ENCODE assay signal across 8 cellular contexts in the genomic region with DNA sequence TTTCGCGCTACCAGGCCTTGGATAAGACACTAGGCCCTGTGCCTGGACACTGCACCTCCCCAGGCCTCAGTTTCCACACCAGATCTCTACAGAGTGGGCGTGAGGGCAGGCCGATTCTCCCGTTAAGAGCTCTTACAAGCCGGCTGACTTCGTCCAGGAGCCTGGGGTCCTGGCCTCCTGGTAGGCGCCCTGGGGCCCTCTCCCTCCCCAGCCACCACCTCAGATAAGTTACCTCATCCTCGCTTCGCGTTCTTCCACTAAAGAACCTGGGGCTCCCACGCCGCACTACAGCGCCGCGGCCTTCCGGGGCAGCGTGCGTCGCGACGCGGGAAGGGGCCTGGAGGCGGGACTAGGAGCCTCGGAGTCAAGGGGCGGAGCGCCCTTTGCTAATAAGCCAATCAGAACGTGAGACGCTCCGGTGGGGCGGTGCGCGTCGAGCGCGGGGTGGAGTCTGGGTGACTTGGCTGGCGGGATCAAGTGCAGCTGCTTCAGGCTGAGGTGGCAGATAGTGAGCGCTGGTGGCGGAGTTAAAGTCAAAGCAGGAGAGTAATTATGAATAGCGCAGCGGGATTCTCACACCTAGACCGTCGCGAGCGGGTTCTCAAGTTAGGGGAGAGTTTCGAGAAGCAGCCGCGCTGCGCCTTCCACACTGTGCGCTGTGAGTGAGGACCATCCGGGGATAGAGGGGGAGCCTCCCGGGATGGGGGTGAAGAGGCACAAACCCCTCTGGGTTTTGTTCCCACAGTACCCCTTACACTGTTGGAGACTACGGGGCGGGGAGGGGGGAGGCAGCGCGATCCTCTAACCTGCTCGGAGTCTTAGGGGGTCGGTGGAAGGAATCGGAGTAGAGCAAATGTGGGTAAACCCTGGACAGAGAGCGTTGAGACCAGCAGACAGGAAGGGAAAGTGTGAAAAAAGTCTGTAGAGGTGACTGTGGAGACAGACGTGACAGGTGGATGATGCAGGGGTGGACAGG. TPM values are rescaled to one million over a fixed set of nuclear protein-coding genes. Genes with fewer than 3 reads are reported as not detected.
DNase-seq lines count a peak whose midpoint lies in the region; ATAC-seq, FAIRE-seq and TF ChIP-seq lines count a peak whose summit lies in the region.

A gene (plus strand): TSS at position 476 of the 976 bp plus-strand sequence. CDS start 77 bp downstream, at position 553.
A gene with protein sequence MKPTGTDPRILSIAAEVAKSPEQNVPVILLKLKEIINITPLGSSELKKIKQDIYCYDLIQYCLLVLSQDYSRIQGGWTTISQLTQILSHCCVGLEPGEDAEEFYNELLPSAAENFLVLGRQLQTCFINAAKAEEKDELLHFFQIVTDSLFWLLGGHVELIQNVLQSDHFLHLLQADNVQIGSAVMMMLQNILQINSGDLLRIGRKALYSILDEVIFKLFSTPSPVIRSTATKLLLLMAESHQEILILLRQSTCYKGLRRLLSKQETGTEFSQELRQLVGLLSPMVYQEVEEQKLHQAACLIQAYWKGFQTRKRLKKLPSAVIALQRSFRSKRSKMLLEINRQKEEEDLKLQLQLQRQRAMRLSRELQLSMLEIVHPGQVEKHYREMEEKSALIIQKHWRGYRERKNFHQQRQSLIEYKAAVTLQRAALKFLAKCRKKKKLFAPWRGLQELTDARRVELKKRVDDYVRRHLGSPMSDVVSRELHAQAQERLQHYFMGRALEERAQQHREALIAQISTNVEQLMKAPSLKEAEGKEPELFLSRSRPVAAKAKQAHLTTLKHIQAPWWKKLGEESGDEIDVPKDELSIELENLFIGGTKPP (minus strand): TSS at position 327 of the 976 bp plus-strand sequence. CDS start 6,100 bp downstream, outside the sequence.

- intact Hi-C loops in adrenal gland (cut with DNase I) (no loop called here), left cardiac atrium (cut with DNase I) (no loop called here), posterior vena cava (cut with DNase I) (no loop called here)

- H3K27me3 ChIP-seq in adrenal gland, result no peaks in the 10 kb centered on the region

- no peaks in the 10 kb centered on the region for H3K9me3 ChIP-seq in adrenal gland (replicated peaks in 1 of 3)

- TF ChIP-seq POLR2A in GM12892 (IDR thresholded peaks at IDR 0.05; ENCODE audit: low read depth, low read length) (peak; percentile 98), adrenal gland (IDR thresholded peaks at IDR 0.05) (peak; percentile 61 to 93)

- H3K36me3 ChIP-seq in adrenal gland (replicated peaks in 1 of 2), result peaks cover 0 to 6% of the 10 kb centered on the region in 2 donors

- DNase-seq in GM12892 (ENCODE audit: insufficient read length) (peak; percentile 85), NCI-H146 (lab: John Stamatoyannopoulos, UW) (peak; percentile 99), T-helper 1 cell (peak; percentile 86 to 97 (median 91)), adrenal gland (peak; percentile 96 to 98 (median 97)), left cardiac atrium (peak; percentile 97), posterior vena cava (ENCODE audit: low spot score) (peak; percentile 99), ureter (ENCODE audit: low spot score) (peak; percentile 97)

- TF ChIP-seq CTCF in adrenal gland (IDR thresholded peaks at IDR 0.05), result no peak

- peak within 1 kb of the TSS; percentile 58 to 95 (median 72) for H3K4me3 ChIP-seq in adrenal gland

- H3K4me1 ChIP-seq in adrenal gland (replicated peaks in 1 of 2), result peaks cover 0 to 10% of the 10 kb centered on the region in 2 donors

- peak within 1 kb of the TSS in 4 of 5 donors; percentile 63 to 87 (median 74) for H3K27ac ChIP-seq in adrenal gland

- 0 to 1% (median 1%) methylated on average over 21 to 61 of the region's 61 CpGs for WGBS in adrenal gland, 4 donors

- peak; percentile 98 for ATAC-seq in HG02852 (IDR thresholded peaks at IDR 0.05; ENCODE audit: unreplicated experiment)
- peak; percentile 100 for ATAC-seq in left cardiac atrium

- peak; percentile 96 for FAIRE-seq in GM12892 (lab: Jason Lieb, UNC)

RNA-seq across cellular contexts. Expression of the first gene that starts in this region (rescaled TPM):
- polyA plus RNA-seq in GM12892 (2012; ENCODE audit: missing spikeins), result 52.4 TPM
- total RNA-seq in adrenal gland (10 to 100 TPM in 1 of 8 donors, 1 to 10 TPM in 7; 1.4 to 13.9 (median 5.6) TPM), left cardiac atrium (1 to 10 TPM; 3.8 to 4.0 TPM), posterior vena cava (1 to 10 TPM; 5.0 to 7.9 TPM), ureter (9.3 TPM)
- polyA plus RNA-seq in adrenal gland, result 1 to 10 TPM; 4.0 to 8.1 (median 6.4) TPM

RNA-seq across cellular contexts. Expression of the second gene that starts in this region (rescaled TPM):
- polyA plus RNA-seq in GM12892 (2012; ENCODE audit: missing spikeins), result 51.2 TPM
- total RNA-seq in adrenal gland (10 to 100 TPM in 3 of 8 donors, 1 to 10 TPM in 5; 6.5 to 17.8 (median 9.4) TPM), left cardiac atrium (1 to 10 TPM; 8.1 to 9.1 TPM), posterior vena cava (10 to 100 TPM; 11.6 to 13.8 TPM), ureter (37.2 TPM)
- polyA plus RNA-seq in adrenal gland, result 10 to 100 TPM; 11.9 to 13.9 (median 13.3) TPM

Comparison
In these comparisons a context has a peak if more than half of its experiments do, and no peak if none do; other contexts are left out.
1. Peak in every context shown above with its lines: DNase-seq, ATAC-seq, H3K4me3 ChIP-seq and H3K27ac ChIP-seq.